Comparison of ENCODE assay signal across 2 cellular contexts in the genomic region with DNA sequence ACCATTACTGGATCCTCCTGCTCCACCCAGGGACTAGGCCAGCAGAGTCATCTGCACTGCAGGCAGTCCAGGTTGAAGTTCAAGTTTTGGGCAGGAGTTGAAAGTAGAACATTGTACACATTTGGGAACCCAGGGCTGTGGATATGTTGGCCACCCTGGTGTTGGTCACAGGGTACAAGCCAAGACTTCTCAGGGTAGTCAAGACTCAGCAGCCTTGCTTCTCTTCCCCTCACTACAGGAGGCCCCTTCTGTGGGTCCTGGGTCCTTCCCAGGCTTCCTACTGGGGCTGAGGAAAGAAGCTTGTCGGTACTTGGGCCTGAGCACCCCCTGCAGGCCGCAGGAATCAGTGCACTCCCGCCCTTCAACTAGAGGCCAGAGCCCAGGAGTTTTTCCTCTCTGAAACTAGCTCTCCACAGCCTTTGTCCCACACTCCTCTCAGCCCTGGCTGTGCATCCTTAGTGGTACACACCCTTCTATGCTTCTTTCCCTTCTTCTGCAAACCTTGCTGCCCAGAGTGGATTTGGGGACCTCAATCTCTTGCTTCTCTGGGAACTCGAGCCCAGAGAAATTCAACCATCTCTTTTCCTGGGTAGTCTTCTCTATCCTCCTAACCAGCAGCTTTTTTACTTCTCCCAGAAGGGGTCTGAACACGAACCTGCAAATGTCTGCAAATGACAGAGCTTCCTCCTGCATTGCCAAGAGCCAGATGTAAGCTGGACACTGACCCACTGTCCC.
TF ChIP-seq lines count a peak whose summit lies in the region.

No MANE protein-coding gene starts in this region.

TF ChIP-seq in WTC11, 78 proteins besides CTCF, POLR2A, EP300 and RAD21 (continued from another document):
- TF ChIP-seq, protein P1, sequence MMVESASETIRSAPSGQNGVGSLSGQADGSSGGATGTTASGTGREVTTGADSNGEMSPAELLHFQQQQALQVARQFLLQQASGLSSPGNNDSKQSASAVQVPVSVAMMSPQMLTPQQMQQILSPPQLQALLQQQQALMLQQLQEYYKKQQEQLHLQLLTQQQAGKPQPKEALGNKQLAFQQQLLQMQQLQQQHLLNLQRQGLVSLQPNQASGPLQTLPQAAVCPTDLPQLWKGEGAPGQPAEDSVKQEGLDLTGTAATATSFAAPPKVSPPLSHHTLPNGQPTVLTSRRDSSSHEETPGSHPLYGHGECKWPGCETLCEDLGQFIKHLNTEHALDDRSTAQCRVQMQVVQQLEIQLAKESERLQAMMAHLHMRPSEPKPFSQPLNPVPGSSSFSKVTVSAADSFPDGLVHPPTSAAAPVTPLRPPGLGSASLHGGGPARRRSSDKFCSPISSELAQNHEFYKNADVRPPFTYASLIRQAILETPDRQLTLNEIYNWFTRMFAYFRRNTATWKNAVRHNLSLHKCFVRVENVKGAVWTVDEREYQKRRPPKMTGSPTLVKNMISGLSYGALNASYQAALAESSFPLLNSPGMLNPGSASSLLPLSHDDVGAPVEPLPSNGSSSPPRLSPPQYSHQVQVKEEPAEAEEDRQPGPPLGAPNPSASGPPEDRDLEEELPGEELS (CRISPR knock-in tag; IDR thresholded peaks at IDR 0.05) = no peak
- TF ChIP-seq, protein P2, sequence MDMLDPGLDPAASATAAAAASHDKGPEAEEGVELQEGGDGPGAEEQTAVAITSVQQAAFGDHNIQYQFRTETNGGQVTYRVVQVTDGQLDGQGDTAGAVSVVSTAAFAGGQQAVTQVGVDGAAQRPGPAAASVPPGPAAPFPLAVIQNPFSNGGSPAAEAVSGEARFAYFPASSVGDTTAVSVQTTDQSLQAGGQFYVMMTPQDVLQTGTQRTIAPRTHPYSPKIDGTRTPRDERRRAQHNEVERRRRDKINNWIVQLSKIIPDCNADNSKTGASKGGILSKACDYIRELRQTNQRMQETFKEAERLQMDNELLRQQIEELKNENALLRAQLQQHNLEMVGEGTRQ (CRISPR knock-in tag; IDR thresholded peaks at IDR 0.05) = no peak
- TF ChIP-seq KAT7 (CRISPR knock-in tag; IDR thresholded peaks at IDR 0.05; ENCODE audit: borderline replicate concordance) (no peak), ZNF232 (CRISPR knock-in tag; IDR thresholded peaks at IDR 0.05) (no peak), SP1 (CRISPR knock-in tag; conservative IDR thresholded peaks at IDR 0.05) (no peak), GTF2I (CRISPR knock-in tag; conservative IDR thresholded peaks at IDR 0.05) (no peak), JAZF1 (CRISPR knock-in tag; IDR thresholded peaks at IDR 0.05) (no peak)

TF ChIP-seq in HepG2, 621 proteins besides CTCF, POLR2A, EP300 and RAD21 (continued from another document):
- TF ChIP-seq ZNF282 (IDR thresholded peaks at IDR 0.05; ENCODE audit: partially characterized antibody) (no peak), STAG1 (CRISPR knock-in tag; IDR thresholded peaks at IDR 0.05) (peak; percentile 70)
- TF ChIP-seq, protein P3, sequence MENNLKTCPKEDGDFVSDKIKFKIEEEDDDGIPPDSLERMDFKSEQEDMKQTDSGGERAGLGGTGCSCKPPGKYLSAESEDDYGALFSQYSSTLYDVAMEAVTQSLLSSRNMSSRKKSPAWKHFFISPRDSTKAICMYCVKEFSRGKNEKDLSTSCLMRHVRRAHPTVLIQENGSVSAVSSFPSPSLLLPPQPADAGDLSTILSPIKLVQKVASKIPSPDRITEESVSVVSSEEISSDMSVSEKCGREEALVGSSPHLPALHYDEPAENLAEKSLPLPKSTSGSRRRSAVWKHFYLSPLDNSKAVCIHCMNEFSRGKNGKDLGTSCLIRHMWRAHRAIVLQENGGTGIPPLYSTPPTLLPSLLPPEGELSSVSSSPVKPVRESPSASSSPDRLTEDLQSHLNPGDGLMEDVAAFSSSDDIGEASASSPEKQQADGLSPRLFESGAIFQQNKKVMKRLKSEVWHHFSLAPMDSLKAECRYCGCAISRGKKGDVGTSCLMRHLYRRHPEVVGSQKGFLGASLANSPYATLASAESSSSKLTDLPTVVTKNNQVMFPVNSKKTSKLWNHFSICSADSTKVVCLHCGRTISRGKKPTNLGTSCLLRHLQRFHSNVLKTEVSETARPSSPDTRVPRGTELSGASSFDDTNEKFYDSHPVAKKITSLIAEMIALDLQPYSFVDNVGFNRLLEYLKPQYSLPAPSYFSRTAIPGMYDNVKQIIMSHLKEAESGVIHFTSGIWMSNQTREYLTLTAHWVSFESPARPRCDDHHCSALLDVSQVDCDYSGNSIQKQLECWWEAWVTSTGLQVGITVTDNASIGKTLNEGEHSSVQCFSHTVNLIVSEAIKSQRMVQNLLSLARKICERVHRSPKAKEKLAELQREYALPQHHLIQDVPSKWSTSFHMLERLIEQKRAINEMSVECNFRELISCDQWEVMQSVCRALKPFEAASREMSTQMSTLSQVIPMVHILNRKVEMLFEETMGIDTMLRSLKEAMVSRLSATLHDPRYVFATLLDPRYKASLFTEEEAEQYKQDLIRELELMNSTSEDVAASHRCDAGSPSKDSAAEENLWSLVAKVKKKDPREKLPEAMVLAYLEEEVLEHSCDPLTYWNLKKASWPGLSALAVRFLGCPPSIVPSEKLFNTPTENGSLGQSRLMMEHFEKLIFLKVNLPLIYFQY (CRISPR knock-in tag; IDR thresholded peaks at IDR 0.05; ENCODE audit: borderline replicate concordance) = 0 out of 2 replicates have a peak, but pooled peaks have one; percentile 43
